ENCODE assay signal across 1 cellular context in the genomic region with DNA sequence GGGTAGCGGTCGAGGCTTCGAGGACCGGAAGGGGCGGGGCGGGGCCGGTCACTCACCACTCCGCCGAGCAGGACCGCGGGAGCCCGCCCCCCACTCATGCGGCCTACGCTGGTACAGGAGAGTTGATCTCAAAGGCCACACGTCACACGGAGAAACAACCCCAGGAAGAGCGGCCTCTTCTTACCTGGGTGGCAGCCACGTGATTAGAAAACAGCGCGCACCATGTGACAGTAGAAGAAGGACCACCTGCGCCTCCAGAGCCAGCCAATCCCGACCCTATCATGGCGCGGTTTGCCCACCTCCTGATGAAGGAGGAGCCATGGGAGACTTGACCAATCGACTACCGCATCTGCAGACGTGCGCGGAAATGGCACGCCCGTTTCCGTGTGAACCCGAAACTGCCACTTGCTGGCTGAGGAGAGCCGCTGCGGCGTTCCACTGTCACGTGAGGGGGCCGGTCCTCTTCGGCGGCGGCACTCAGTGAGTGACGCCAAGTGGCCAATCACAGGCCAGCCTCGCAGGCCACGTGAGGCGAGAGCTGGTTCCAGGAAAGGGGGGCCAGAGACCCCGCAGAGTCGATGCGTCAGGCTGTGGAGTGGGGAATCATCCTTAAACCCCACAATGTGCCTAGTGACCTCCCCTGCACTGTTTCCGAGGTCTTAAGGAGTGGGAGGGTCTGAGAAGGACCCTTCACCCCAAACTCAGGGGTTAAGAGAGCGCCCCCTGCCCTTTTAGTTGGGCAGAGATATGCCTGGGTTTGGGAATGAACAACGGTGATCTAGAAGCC.
TF ChIP-seq lines count a peak whose summit lies in the region.

Gene CUTA (minus strand): TSS at position 205 of the 787 bp plus-strand sequence. CDS start 107 bp downstream, at position 98.

TF ChIP-seq in K562, 482 proteins besides CTCF, POLR2A, EP300 and RAD21 (continued from another document and continues in another):
- TF ChIP-seq NR2C1 (IDR thresholded peaks at IDR 0.05), result peak; percentile 84
- peak; percentile 83 for TF ChIP-seq NR2C1 (tag; IDR thresholded peaks at IDR 0.05)
- TF ChIP-seq CBX5 (IDR thresholded peaks at IDR 0.05; ENCODE audit: borderline replicate concordance, low read depth), result no peak
- no peak for TF ChIP-seq NCOA6 (IDR thresholded peaks at IDR 0.05)
- TF ChIP-seq ZNF695 (CRISPR knock-in tag; IDR thresholded peaks at IDR 0.05), result no peak
- TF ChIP-seq, protein P1, sequence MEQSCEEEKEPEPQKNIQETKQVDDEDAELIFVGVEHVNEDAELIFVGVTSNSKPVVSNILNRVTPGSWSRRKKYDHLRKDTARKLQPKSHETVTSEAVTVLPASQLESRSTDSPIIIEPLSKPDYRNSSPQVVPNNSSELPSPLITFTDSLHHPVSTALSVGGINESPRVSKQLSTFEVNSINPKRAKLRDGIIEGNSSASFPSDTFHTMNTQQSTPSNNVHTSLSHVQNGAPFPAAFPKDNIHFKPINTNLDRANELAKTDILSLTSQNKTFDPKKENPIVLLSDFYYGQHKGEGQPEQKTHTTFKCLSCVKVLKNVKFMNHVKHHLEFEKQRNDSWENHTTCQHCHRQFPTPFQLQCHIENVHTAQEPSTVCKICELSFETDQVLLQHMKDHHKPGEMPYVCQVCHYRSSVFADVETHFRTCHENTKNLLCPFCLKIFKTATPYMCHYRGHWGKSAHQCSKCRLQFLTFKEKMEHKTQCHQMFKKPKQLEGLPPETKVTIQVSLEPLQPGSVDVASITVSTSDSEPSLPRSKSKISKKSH (CRISPR knock-in tag; IDR thresholded peaks at IDR 0.05), result no peak
- TF ChIP-seq GABPA (tag; conservative IDR thresholded peaks at IDR 0.05; ENCODE audit: low read depth), result peak; percentile 90
- TF ChIP-seq SRSF7 (optimal IDR thresholded peaks at IDR 0.05; ENCODE audit: low read depth, low read length), result no peak
- peak; percentile 65 to 89; a peak in 2 of 4 replicates for TF ChIP-seq SIN3A (IDR thresholded peaks at IDR 0.05; ENCODE audit: borderline replicate concordance in 2 of 2, control insufficient read depth in 1 of 2, low read depth in 2 of 2, low read length in 2 of 2)
- peak; percentile 81 for TF ChIP-seq E2F8 (IDR thresholded peaks at IDR 0.05; ENCODE audit: low read depth, partially characterized antibody)
- peak; percentile 71; the same call in 1 of the 2 replicates for TF ChIP-seq XRCC5 (IDR thresholded peaks at IDR 0.05; ENCODE audit: low read depth, low read length)
- TF ChIP-seq NR4A1 (CRISPR knock-in tag; IDR thresholded peaks at IDR 0.05), result no peak
- no peak; the same call in 1 of the 2 replicates for TF ChIP-seq NR4A1 (tag; IDR thresholded peaks at IDR 0.05)
- TF ChIP-seq TFAP4 (CRISPR knock-in tag; IDR thresholded peaks at IDR 0.05; ENCODE audit: borderline replicate concordance), result peak; percentile 94
- no peak for TF ChIP-seq ETS2 (tag; IDR thresholded peaks at IDR 0.05; ENCODE audit: borderline replicate concordance, poor library complexity, severe bottlenecking)
- no peak for TF ChIP-seq IRF9 (tag; IDR thresholded peaks at IDR 0.05)
- peak; percentile 77; the same call in 1 of the 2 replicates for TF ChIP-seq MBD2 (IDR thresholded peaks at IDR 0.05; ENCODE audit: borderline replicate concordance, low read depth)
- no peak for TF ChIP-seq ZNF134 (CRISPR knock-in tag; conservative IDR thresholded peaks at IDR 0.05)
- peak; percentile 6; the same call in 1 of the 2 replicates for TF ChIP-seq ZNF12 (CRISPR knock-in tag; IDR thresholded peaks at IDR 0.05)
- peak; percentile 46; the same call in 1 of the 2 replicates for TF ChIP-seq MAFK (IDR thresholded peaks at IDR 0.05; ENCODE audit: low read length)
- peak in 1 of 2 experiments; percentile 56; a peak in 2 of 4 replicates for TF ChIP-seq ARNT (IDR thresholded peaks at IDR 0.05)
- TF ChIP-seq SIRT6 (IDR thresholded peaks at IDR 0.05; ENCODE audit: low read depth, low read length), result peak; percentile 56
- TF ChIP-seq, protein P2, sequence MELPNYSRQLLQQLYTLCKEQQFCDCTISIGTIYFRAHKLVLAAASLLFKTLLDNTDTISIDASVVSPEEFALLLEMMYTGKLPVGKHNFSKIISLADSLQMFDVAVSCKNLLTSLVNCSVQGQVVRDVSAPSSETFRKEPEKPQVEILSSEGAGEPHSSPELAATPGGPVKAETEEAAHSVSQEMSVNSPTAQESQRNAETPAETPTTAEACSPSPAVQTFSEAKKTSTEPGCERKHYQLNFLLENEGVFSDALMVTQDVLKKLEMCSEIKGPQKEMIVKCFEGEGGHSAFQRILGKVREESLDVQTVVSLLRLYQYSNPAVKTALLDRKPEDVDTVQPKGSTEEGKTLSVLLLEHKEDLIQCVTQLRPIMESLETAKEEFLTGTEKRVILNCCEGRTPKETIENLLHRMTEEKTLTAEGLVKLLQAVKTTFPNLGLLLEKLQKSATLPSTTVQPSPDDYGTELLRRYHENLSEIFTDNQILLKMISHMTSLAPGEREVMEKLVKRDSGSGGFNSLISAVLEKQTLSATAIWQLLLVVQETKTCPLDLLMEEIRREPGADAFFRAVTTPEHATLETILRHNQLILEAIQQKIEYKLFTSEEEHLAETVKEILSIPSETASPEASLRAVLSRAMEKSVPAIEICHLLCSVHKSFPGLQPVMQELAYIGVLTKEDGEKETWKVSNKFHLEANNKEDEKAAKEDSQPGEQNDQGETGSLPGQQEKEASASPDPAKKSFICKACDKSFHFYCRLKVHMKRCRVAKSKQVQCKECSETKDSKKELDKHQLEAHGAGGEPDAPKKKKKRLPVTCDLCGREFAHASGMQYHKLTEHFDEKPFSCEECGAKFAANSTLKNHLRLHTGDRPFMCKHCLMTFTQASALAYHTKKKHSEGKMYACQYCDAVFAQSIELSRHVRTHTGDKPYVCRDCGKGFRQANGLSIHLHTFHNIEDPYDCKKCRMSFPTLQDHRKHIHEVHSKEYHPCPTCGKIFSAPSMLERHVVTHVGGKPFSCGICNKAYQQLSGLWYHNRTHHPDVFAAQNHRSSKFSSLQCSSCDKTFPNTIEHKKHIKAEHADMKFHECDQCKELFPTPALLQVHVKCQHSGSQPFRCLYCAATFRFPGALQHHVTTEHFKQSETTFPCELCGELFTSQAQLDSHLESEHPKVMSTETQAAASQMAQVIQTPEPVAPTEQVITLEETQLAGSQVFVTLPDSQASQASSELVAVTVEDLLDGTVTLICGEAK (IDR thresholded peaks at IDR 0.05), result peak; percentile 82
- TF ChIP-seq, protein P2 (CRISPR knock-in tag; IDR thresholded peaks at IDR 0.05), result no peak
- TF ChIP-seq KLF16 (IDR thresholded peaks at IDR 0.05), result no peak
- TF ChIP-seq MITF (IDR thresholded peaks at IDR 0.05), result peak; percentile 90
- peak; percentile 92 for TF ChIP-seq GABPB1 (CRISPR knock-in tag; IDR thresholded peaks at IDR 0.05)
- no peak for TF ChIP-seq SRSF3 (IDR thresholded peaks at IDR 0.05; ENCODE audit: insufficient read depth, low read length)
- TF ChIP-seq, protein P3, sequence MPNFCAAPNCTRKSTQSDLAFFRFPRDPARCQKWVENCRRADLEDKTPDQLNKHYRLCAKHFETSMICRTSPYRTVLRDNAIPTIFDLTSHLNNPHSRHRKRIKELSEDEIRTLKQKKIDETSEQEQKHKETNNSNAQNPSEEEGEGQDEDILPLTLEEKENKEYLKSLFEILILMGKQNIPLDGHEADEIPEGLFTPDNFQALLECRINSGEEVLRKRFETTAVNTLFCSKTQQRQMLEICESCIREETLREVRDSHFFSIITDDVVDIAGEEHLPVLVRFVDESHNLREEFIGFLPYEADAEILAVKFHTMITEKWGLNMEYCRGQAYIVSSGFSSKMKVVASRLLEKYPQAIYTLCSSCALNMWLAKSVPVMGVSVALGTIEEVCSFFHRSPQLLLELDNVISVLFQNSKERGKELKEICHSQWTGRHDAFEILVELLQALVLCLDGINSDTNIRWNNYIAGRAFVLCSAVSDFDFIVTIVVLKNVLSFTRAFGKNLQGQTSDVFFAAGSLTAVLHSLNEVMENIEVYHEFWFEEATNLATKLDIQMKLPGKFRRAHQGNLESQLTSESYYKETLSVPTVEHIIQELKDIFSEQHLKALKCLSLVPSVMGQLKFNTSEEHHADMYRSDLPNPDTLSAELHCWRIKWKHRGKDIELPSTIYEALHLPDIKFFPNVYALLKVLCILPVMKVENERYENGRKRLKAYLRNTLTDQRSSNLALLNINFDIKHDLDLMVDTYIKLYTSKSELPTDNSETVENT (CRISPR knock-in tag; IDR thresholded peaks at IDR 0.05), result 0 out of 2 replicates have a peak, but pooled peaks have one; percentile 75
- TF ChIP-seq, protein P4, sequence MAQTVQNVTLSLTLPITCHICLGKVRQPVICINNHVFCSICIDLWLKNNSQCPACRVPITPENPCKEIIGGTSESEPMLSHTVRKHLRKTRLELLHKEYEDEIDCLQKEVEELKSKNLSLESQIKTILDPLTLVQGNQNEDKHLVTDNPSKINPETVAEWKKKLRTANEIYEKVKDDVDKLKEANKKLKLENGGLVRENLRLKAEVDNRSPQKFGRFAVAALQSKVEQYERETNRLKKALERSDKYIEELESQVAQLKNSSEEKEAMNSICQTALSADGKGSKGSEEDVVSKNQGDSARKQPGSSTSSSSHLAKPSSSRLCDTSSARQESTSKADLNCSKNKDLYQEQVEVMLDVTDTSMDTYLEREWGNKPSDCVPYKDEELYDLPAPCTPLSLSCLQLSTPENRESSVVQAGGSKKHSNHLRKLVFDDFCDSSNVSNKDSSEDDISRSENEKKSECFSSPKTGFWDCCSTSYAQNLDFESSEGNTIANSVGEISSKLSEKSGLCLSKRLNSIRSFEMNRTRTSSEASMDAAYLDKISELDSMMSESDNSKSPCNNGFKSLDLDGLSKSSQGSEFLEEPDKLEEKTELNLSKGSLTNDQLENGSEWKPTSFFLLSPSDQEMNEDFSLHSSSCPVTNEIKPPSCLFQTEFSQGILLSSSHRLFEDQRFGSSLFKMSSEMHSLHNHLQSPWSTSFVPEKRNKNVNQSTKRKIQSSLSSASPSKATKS (CRISPR knock-in tag; IDR thresholded peaks at IDR 0.05), result no peak
- TF ChIP-seq PHF20 (IDR thresholded peaks at IDR 0.05; ENCODE audit: partially characterized antibody), result peak; percentile 76
- TF ChIP-seq CHCHD3 (CRISPR knock-in tag; IDR thresholded peaks at IDR 0.05), result no peak
- no peak for TF ChIP-seq ZNF354B (CRISPR knock-in tag; IDR thresholded peaks at IDR 0.05)
